Comparison of ENCODE assay signal across 1 cellular context in the genomic region with DNA sequence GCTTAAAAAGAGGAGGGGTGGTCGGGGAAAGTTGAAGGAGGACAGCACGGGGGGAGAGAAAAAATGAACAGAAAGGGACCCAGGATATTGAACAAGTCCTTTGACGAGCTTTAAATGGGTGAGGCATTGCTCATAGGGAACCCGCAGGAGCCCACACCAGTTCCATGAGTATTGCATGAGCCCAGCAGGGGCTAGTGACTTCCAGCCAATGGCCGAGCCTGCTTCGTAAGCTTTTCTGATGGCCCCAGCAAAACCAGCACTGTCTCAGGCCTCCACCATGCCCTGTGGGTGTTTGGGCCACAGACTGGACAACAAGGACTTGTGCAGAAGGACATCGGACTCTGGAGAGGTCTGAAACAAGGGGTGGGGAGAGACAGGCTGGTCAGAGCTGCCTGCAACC.
TF ChIP-seq lines count a peak whose summit lies in the region.

No MANE protein-coding gene starts in this region.

TF ChIP-seq in H1, 55 proteins besides CTCF, POLR2A, EP300 and RAD21 (continued from another document):
- TF ChIP-seq FOSL1 (IDR thresholded peaks at IDR 0.05; ENCODE audit: insufficient read depth, low read depth, low read length): no peak
- no peak for TF ChIP-seq CBX8 (IDR thresholded peaks at IDR 0.05; ENCODE audit: borderline replicate concordance, low read depth, low read length)
- TF ChIP-seq RNF2 (IDR thresholded peaks at IDR 0.05; ENCODE audit: borderline replicate concordance, low read depth, low read length, missing control alignments, poor library complexity, severe bottlenecking): no peak
- TF ChIP-seq KDM5A (IDR thresholded peaks at IDR 0.05; ENCODE audit: low read length): no peak
- TF ChIP-seq BCL11A (IDR thresholded peaks at IDR 0.05; ENCODE audit: low read depth in 2 of 2, low read length in 2 of 2): no peak
- TF ChIP-seq, protein P1, sequence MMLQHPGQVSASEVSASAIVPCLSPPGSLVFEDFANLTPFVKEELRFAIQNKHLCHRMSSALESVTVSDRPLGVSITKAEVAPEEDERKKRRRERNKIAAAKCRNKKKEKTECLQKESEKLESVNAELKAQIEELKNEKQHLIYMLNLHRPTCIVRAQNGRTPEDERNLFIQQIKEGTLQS (IDR thresholded peaks at IDR 0.05; ENCODE audit: insufficient read depth, low read depth, low read length): no peak
- TF ChIP-seq TAF1 (IDR thresholded peaks at IDR 0.05; ENCODE audit: low read depth, low read length): no peak
- TF ChIP-seq TEAD4 (IDR thresholded peaks at IDR 0.05; ENCODE audit: low read depth, low read length): no peak
- no peak for TF ChIP-seq ASH2L (IDR thresholded peaks at IDR 0.05; ENCODE audit: low read length)
- no peak for TF ChIP-seq YY1 (IDR thresholded peaks at IDR 0.05; ENCODE audit: low read depth, low read length)
- TF ChIP-seq PHF8 (conservative IDR thresholded peaks at IDR 0.05; ENCODE audit: low read depth, low read length): no peak
- TF ChIP-seq BRCA1 (IDR thresholded peaks at IDR 0.05; ENCODE audit: low read depth, low read length): no peak
TF ChIP-seq in H1: peak in this region for 0.
